9 cellular contexts compared by ENCODE assay signal in genomic region chr11:72676874-72677341, GRCh38. TPM values are rescaled to one million over a fixed set of nuclear protein-coding genes. Genes with fewer than 3 reads are reported as not detected.
DNase-seq lines count a peak whose midpoint lies in the region; ATAC-seq and TF ChIP-seq lines count a peak whose summit lies in the region.
"Had no signal": no experiment of that assay in that cellular context is flagged by ENCODE, and none has a peak within 500 bp of the region (broad histone marks: within the 10 kb centered on the region; RNA-seq: fewer than 3 reads in every experiment).

No MANE protein-coding gene starts in this region.

- H2AFZ ChIP-seq in neural progenitor cell (replicated peaks) = no peak overlapping the region

- WGBS in endodermal cell (ENCODE audit: insufficient coverage in 1 of 2, insufficient read length in 1 of 2), 2 experiments = 0 to 4% methylated on average over 1 to 30 of the region's 30 CpGs

- H3K27me3 Mint-ChIP-seq in activated CD4-positive, alpha-beta memory T cell treated with anti-CD3 and anti-CD28 coated beads for 36 hours = peaks cover 61% of the 10 kb centered on the region
- H3K27me3 Mint-ChIP-seq in endodermal cell (ENCODE audit: insufficient read depth) (peaks cover 24% of the 10 kb centered on the region), neural progenitor cell (ENCODE audit: insufficient read depth, low read depth) (peaks cover 50% of the 10 kb centered on the region)

- H4K20me1 ChIP-seq in neural progenitor cell (ENCODE audit: low read depth) = peaks cover 57% of the 10 kb centered on the region

- H3K4me3 Mint-ChIP-seq in activated CD4-positive, alpha-beta memory T cell treated with anti-CD3 and anti-CD28 coated beads for 36 hours = no peak overlapping the region
- H3K4me3 Mint-ChIP-seq in endodermal cell = no peak overlapping the region
- H3K4me3 Mint-ChIP-seq in neural progenitor cell = peak overlapping the region; percentile 58
- H3K4me3 Mint-ChIP-seq: dendritic cell treated with granulocyte-macrophage colony-stimulating factor and Interleukin-4, amounts not matched to agents 40 ng/mL and 50 ng/mL, for 4 days had no signal

- H3K36me3 ChIP-seq in endodermal cell (ENCODE audit: control insufficient read depth, insufficient read depth, low read length) (no peaks in the 10 kb centered on the region), neural progenitor cell (no peaks in the 10 kb centered on the region), upper lobe of right lung (no peaks in the 10 kb centered on the region)

- H3K9ac ChIP-seq in endodermal cell (ENCODE audit: extremely low read depth, low read length, poor library complexity, severe bottlenecking) (no peak overlapping the region), neural progenitor cell (no peak overlapping the region)

- no peak overlapping the region for H3K27ac ChIP-seq in endodermal cell (ENCODE audit: low read depth, low read length)
- H3K27ac ChIP-seq in neural progenitor cell = no peak overlapping the region
- H3K27ac ChIP-seq in upper lobe of right lung = no peak overlapping the region

- peak overlapping the region; percentile 56 for H3K4me2 ChIP-seq in neural progenitor cell

- no peaks in the 10 kb centered on the region for H3K9me3 ChIP-seq in endodermal cell (ENCODE audit: control insufficient read depth, low read length)
- no peaks in the 10 kb centered on the region for H3K9me3 ChIP-seq in neural progenitor cell (ENCODE audit: low read depth)
- H3K9me3 ChIP-seq in upper lobe of right lung = no peaks in the 10 kb centered on the region

- H3K4me1 ChIP-seq in endodermal cell (ENCODE audit: control insufficient read depth, insufficient read depth, low read length) = peaks cover 22% of the 10 kb centered on the region
- peaks cover 22% of the 10 kb centered on the region for H3K4me1 ChIP-seq in neural progenitor cell
- no peaks in the 10 kb centered on the region for H3K4me1 ChIP-seq in upper lobe of right lung

- POLR2A ChIA-PET in activated CD4-positive, alpha-beta memory T cell treated with anti-CD3 and anti-CD28 coated beads for 36 hours (lab: Charles Lee) = no interaction called here

- peaks cover 3% of the 10 kb centered on the region for H3K4me1 Mint-ChIP-seq in activated CD4-positive, alpha-beta memory T cell treated with anti-CD3 and anti-CD28 coated beads for 36 hours (ENCODE audit: low read depth)
- H3K4me1 Mint-ChIP-seq in endodermal cell = peaks cover 53% of the 10 kb centered on the region
- H3K4me1 Mint-ChIP-seq in neural progenitor cell = peaks cover 69% of the 10 kb centered on the region

- H3K9me3 Mint-ChIP-seq in activated CD4-positive, alpha-beta memory T cell treated with anti-CD3 and anti-CD28 coated beads for 36 hours = no peaks in the 10 kb centered on the region
- H3K9me3 Mint-ChIP-seq in endodermal cell (no peaks in the 10 kb centered on the region), neural progenitor cell (no peaks in the 10 kb centered on the region)
- H3K9me3 Mint-ChIP-seq: dendritic cell treated with granulocyte-macrophage colony-stimulating factor and Interleukin-4, amounts not matched to agents 40 ng/mL and 50 ng/mL, for 4 days had no signal

- H3K79me2 ChIP-seq in neural progenitor cell (ENCODE audit: low read depth) = no peaks in the 10 kb centered on the region

- no peak for TF ChIP-seq CTCF in endodermal cell (conservative IDR thresholded peaks at IDR 0.05)
- TF ChIP-seq CTCF in neural progenitor cell (IDR thresholded peaks at IDR 0.05) = no peak
- no peak for TF ChIP-seq CTCF in upper lobe of right lung (IDR thresholded peaks at IDR 0.05)

- intact Hi-C loops in activated CD4-positive, alpha-beta memory T cell treated with anti-CD3 and anti-CD28 coated beads for 36 hours (cut with micrococcal nuclease) = no loop called here
- intact Hi-C loops in upper lobe of right lung (cut with DNase I) = no loop called here

- no peak overlapping the region for H3K4me3 ChIP-seq in Jurkat, Clone E6-1 (ENCODE audit: low read length)
- H3K4me3 ChIP-seq in endodermal cell (ENCODE audit: low read length) (no peak overlapping the region), neural progenitor cell (peak overlapping the region; percentile 18), upper lobe of right lung (no peak overlapping the region)

- ATAC-seq in upper lobe of right lung = peak; percentile 55
- ATAC-seq in GM21528 (IDR thresholded peaks at IDR 0.05; ENCODE audit: low FRiP score, unreplicated experiment) = no peak

- peaks cover 13% of the 10 kb centered on the region for H3F3A ChIP-seq in neural progenitor cell (ENCODE audit: low read depth)

- H3K27ac Mint-ChIP-seq in activated CD4-positive, alpha-beta memory T cell treated with anti-CD3 and anti-CD28 coated beads for 36 hours = no peak overlapping the region
- H3K27ac Mint-ChIP-seq in endodermal cell (no peak overlapping the region), neural progenitor cell (no peak overlapping the region)
- H3K27ac Mint-ChIP-seq: dendritic cell treated with granulocyte-macrophage colony-stimulating factor and Interleukin-4, amounts not matched to agents 40 ng/mL and 50 ng/mL, for 4 days had no signal

- no peaks in the 10 kb centered on the region for H3K36me3 Mint-ChIP-seq in activated CD4-positive, alpha-beta memory T cell treated with anti-CD3 and anti-CD28 coated beads for 36 hours
- H3K36me3 Mint-ChIP-seq in endodermal cell (ENCODE audit: low read depth) = no peaks in the 10 kb centered on the region
- no peaks in the 10 kb centered on the region for H3K36me3 Mint-ChIP-seq in neural progenitor cell

- CTCF ChIA-PET in activated CD4-positive, alpha-beta memory T cell treated with anti-CD3 and anti-CD28 coated beads for 36 hours (lab: Charles Lee) = interaction anchor here (1.2 to 3.6 kb wide), 4 partner anchors 8 to 90 kb away, joined by 4 to 22 read pairs (median 10); no protein-coding TSS in a partner anchor

- H3K27me3 ChIP-seq in endodermal cell (ENCODE audit: control insufficient read depth, insufficient read depth, low read length, poor library complexity, severe bottlenecking) (peaks cover 22% of the 10 kb centered on the region), neural progenitor cell (peaks cover 70% of the 10 kb centered on the region), upper lobe of right lung (peaks cover 48% of the 10 kb centered on the region)

- DNase-seq in CD1c-positive myeloid dendritic cell (ENCODE audit: extremely low spot score) = peak; percentile 81
- peak; percentile 44 for DNase-seq in Jurkat, Clone E6-1 (ENCODE audit: low read depth, low spot score)
- peak; percentile 80 for DNase-seq in activated CD4-positive, alpha-beta memory T cell treated with anti-CD3 and anti-CD28 coated beads for 36 hours
- peak; percentile 99 for DNase-seq in endodermal cell
- peak; percentile 95 for DNase-seq in neural progenitor cell (ENCODE audit: low spot score)
- DNase-seq in upper lobe of right lung = peak; percentile 82
- DNase-seq in NCI-H1048 (lab: John Stamatoyannopoulos, UW) = no peak

RNA-seq across cellular contexts. Expression of gene PDE2A, which starts 2.7 kb away (rescaled TPM):
- polyA plus RNA-seq in Jurkat, Clone E6-1 (2012; ENCODE audit: insufficient read depth, insufficient read length) = not detected
- total RNA-seq in activated CD4-positive, alpha-beta memory T cell treated with anti-CD3 and anti-CD28 coated beads for 36 hours = under 1 TPM; 0.29 to 0.97 TPM
- total RNA-seq in endodermal cell = 10 to 100 TPM in 1 of 2 donors, 1 to 10 TPM in 1; 3.7 to 13.3 TPM
- 8.9 TPM for polyA plus RNA-seq in endodermal cell (2013, experiment 1 of 2)
- 7.1 TPM for polyA plus RNA-seq in endodermal cell (2013, experiment 2 of 2)
- total RNA-seq in neural progenitor cell (ENCODE audit: low replicate concordance) = 0.11 and 2.3 TPM in 2 replicates
- 27.3 TPM for total RNA-seq in upper lobe of right lung
